Comparison of ENCODE assay signal across 25 cellular contexts in genomic region chr16:23571895-23572294, GRCh38. TPM values are rescaled to one million over a fixed set of nuclear protein-coding genes. Genes with fewer than 3 reads are reported as not detected.
DNase-seq lines count a peak whose midpoint lies in the region; ATAC-seq, FAIRE-seq and TF ChIP-seq lines count a peak whose summit lies in the region.
"Had no signal": no experiment of that assay in that cellular context is flagged by ENCODE, and none has a peak within 500 bp of the region (broad histone marks: within the 10 kb centered on the region; RNA-seq: fewer than 3 reads in every experiment).

No MANE protein-coding gene starts in this region.

- peaks cover 5% of the 10 kb centered on the region; the same call in 1 of the 2 replicates for H4K20me1 ChIP-seq in HepG2 (ENCODE audit: insufficient read depth, low read length)

- H3K9me3 ChIP-seq in HepG2 (ENCODE audit: low read length) (no peaks in the 10 kb centered on the region), right lobe of liver (no peaks in the 10 kb centered on the region), esophagus muscularis mucosa (no peaks in the 10 kb centered on the region)
- H3K9me3 ChIP-seq: HAP-1, SJCRH30 had no signal

- intact Hi-C loops in HepG2 (cut with micrococcal nuclease; ENCODE audit: unreplicated experiment) = no loop called here
- intact Hi-C loops in right lobe of liver (cut with DNase I) = no loop called here
- intact Hi-C loops in left cardiac atrium (cut with DNase I) = no loop called here
- intact Hi-C loops in esophagus muscularis mucosa (cut with DNase I) = no loop called here

- no peaks in the 10 kb centered on the region for H3K4me1 ChIP-seq in HepG2 (ENCODE audit: insufficient read depth, low read length)
- H3K4me1 ChIP-seq in right lobe of liver = no peaks in the 10 kb centered on the region
- H3K4me1 ChIP-seq in esophagus muscularis mucosa = peaks cover 0 to 1% (median 0%) of the 10 kb centered on the region in 4 donors
- H3K4me1 ChIP-seq: HAP-1, SJCRH30 had no signal

- TF ChIP-seq POLR2A in HepG2 (IDR thresholded peaks at IDR 0.05; ENCODE audit: insufficient read depth in 1 of 2, low read depth in 2 of 2, low read length in 2 of 2) (no peak; a peak in 1 of 4 replicates), right lobe of liver (IDR thresholded peaks at IDR 0.05) (no peak), esophagus muscularis mucosa (IDR thresholded peaks at IDR 0.05; ENCODE audit: low read depth) (no peak)

- no peak for TF ChIP-seq RAD21 in HepG2 (CRISPR knock-in tag; IDR thresholded peaks at IDR 0.05)

- DNase-seq in HepG2 (ENCODE audit: low spot score) = no peak
- DNase-seq in right lobe of liver = no peak
- DNase-seq in endothelial cell (ENCODE audit: low spot score) = no peak
- DNase-seq in left cardiac atrium = no peak
- no peak for DNase-seq in esophagus muscularis mucosa (ENCODE audit: extremely low spot score)
- DNase-seq: 8988T; Calu3; DMS153; GM23248; NCI-H1105 treated with DMSO at 0.1 percent for 48 hours; NCI-H2081; NCI-H2171; NCI-H345; NCI-H524; NCI-H774; NK-92 treated with Interleukin-12 subunit alpha and Interleukin-12 subunit beta, amount 100 ng/mL, for 24 hours had no signal

- POLR2A ChIA-PET in HepG2 (lab: Yijun Ruan, JAX) = interaction anchor here (1.0 to 2.1 kb wide), 3 partner anchors 15 to 25 kb away, joined by 4 to 8 read pairs (median 4); partner anchors contain the start of genes EARS2, NDUFAB1 and UBFD1

- H3K27me3 Mint-ChIP-seq in endothelial cell (ENCODE audit: unreplicated experiment) = no peaks in the 10 kb centered on the region
- H3K27me3 Mint-ChIP-seq in stimulated activated memory B cell treated with anti-CD40 and anti-IgM and Interleukin-4, amounts not matched to agents 10 μg/mL and 1 μg/mL and 100 μg/mL, for 72 hours = no peaks in the 10 kb centered on the region
- H3K27me3 Mint-ChIP-seq: CD8-positive, alpha-beta memory T cell had no signal

- no peak overlapping the region for H3K9ac ChIP-seq in HepG2 (ENCODE audit: insufficient read depth, low read depth, low read length)
- H3K9ac ChIP-seq: GM23248, KMS-11 had no signal

- no peaks in the 10 kb centered on the region for H3K9me3 Mint-ChIP-seq in endothelial cell (ENCODE audit: unreplicated experiment)
- no peaks in the 10 kb centered on the region for H3K9me3 Mint-ChIP-seq in stimulated activated memory B cell treated with anti-CD40 and anti-IgM and Interleukin-4, amounts not matched to agents 10 μg/mL and 1 μg/mL and 100 μg/mL, for 72 hours
- H3K9me3 Mint-ChIP-seq: CD8-positive, alpha-beta memory T cell had no signal

- H3K27ac ChIP-seq in HepG2 (ENCODE audit: extremely low read length, insufficient read depth, low read length) (no peak overlapping the region), right lobe of liver (no peak overlapping the region), esophagus muscularis mucosa (replicated peaks in 1 of 4) (no peak overlapping the region)
- H3K27ac ChIP-seq: C4-2B, GM23248, KMS-11, SJCRH30 had no signal

- peak overlapping the region; percentile 6 for H3K4me3 Mint-ChIP-seq in endothelial cell (ENCODE audit: unreplicated experiment)
- no peak overlapping the region for H3K4me3 Mint-ChIP-seq in stimulated activated memory B cell treated with anti-CD40 and anti-IgM and Interleukin-4, amounts not matched to agents 10 μg/mL and 1 μg/mL and 100 μg/mL, for 72 hours
- H3K4me3 Mint-ChIP-seq: CD8-positive, alpha-beta memory T cell had no signal

- peaks cover 35% of the 10 kb centered on the region for H3K36me3 Mint-ChIP-seq in endothelial cell (ENCODE audit: low read depth, unreplicated experiment)
- peaks cover 26% of the 10 kb centered on the region for H3K36me3 Mint-ChIP-seq in stimulated activated memory B cell treated with anti-CD40 and anti-IgM and Interleukin-4, amounts not matched to agents 10 μg/mL and 1 μg/mL and 100 μg/mL, for 72 hours

- no peak overlapping the region for H3K27ac Mint-ChIP-seq in endothelial cell (ENCODE audit: unreplicated experiment)
- peak overlapping the region; percentile 36 for H3K27ac Mint-ChIP-seq in stimulated activated memory B cell treated with anti-CD40 and anti-IgM and Interleukin-4, amounts not matched to agents 10 μg/mL and 1 μg/mL and 100 μg/mL, for 72 hours

- H3K4me2 ChIP-seq in HepG2 (ENCODE audit: low read depth, low read length) = no peak overlapping the region
- H3K4me2 ChIP-seq: KMS-11 had no signal

- TF ChIP-seq EP300 in HepG2 (IDR thresholded peaks at IDR 0.05; ENCODE audit: low read depth in 2 of 2, low read length in 2 of 2) = no peak
- TF ChIP-seq EP300 in HepG2 (CRISPR knock-in tag; IDR thresholded peaks at IDR 0.05; ENCODE audit: borderline replicate concordance) = no peak
- TF ChIP-seq EP300 in esophagus muscularis mucosa (IDR thresholded peaks at IDR 0.05) = no peak

- no peaks in the 10 kb centered on the region for H3K4me1 Mint-ChIP-seq in endothelial cell (ENCODE audit: unreplicated experiment)
- H3K4me1 Mint-ChIP-seq in stimulated activated memory B cell treated with anti-CD40 and anti-IgM and Interleukin-4, amounts not matched to agents 10 μg/mL and 1 μg/mL and 100 μg/mL, for 72 hours = peaks cover 23% of the 10 kb centered on the region

- TF ChIP-seq CTCF in HepG2 (CRISPR knock-in tag; IDR thresholded peaks at IDR 0.05) (no peak), right lobe of liver (IDR thresholded peaks at IDR 0.05) (no peak), endothelial cell (IDR thresholded peaks at IDR 0.05; ENCODE audit: unreplicated experiment) (no peak), esophagus muscularis mucosa (IDR thresholded peaks at IDR 0.05) (no peak)

- H3K27me3 ChIP-seq in HepG2 (ENCODE audit: control insufficient read depth in 1 of 2, insufficient read depth in 2 of 2, low read length in 2 of 2) = no peaks in the 10 kb centered on the region
- H3K27me3 ChIP-seq in right lobe of liver = no peaks in the 10 kb centered on the region
- H3K27me3 ChIP-seq in esophagus muscularis mucosa = no peaks in the 10 kb centered on the region
- H3K27me3 ChIP-seq: SJCRH30 had no signal

- in situ Hi-C loops in HepG2 (cut with HindIII; ENCODE audit: extremely low pct_ligation_motif_present, low pct_unique_long_range_greater_than_20kb) = no loop called here

- FAIRE-seq in HepG2 (lab: Jason Lieb, UNC) = no peak
- FAIRE-seq: G401.6, GM18507, RCC 7860 had no signal

- H2AFZ ChIP-seq in HepG2 (ENCODE audit: low read length) = no peak overlapping the region
- H2AFZ ChIP-seq: GM23248 had no signal

- H3K79me2 ChIP-seq in HepG2 (ENCODE audit: insufficient read depth, low read length) = no peaks in the 10 kb centered on the region

- no TSS peak for BruUV-seq in HepG2 (replicated peaks; lab: Mats Ljungman, UMichigan)

- H3K36me3 ChIP-seq in HepG2 (replicated peaks in 1 of 2; ENCODE audit: control insufficient read depth in 1 of 2, insufficient read depth in 2 of 2, low read length in 2 of 2) = peaks cover 52 to 86% of the 10 kb centered on the region in 2 experiments
- peaks cover 3 to 59% (median 21%) of the 10 kb centered on the region in 4 donors for H3K36me3 ChIP-seq in right lobe of liver
- peaks cover 47 to 99% (median 90%) of the 10 kb centered on the region in 4 donors for H3K36me3 ChIP-seq in esophagus muscularis mucosa

- H3K4me3 ChIP-seq in HepG2 (replicated peaks in 1 of 3; ENCODE audit: insufficient read depth in 1 of 3, low read depth in 2 of 3, low read length in 3 of 3) = no peak overlapping the region
- H3K4me3 ChIP-seq in right lobe of liver = no peak overlapping the region
- no peak overlapping the region for H3K4me3 ChIP-seq in esophagus muscularis mucosa
- H3K4me3 ChIP-seq: GM23248, HAP-1, SJCRH30 had no signal

- WGBS in HepG2 (ENCODE audit: low lambda C conversion rate) = 97% methylated on average over 5 of the region's 5 CpGs
- WGBS in right lobe of liver (ENCODE audit: insufficient coverage, low coverage, low lambda C conversion rate, missing lambda C conversion rate) = 100% methylated on average over 3 of the region's 5 CpGs
- WGBS in esophagus muscularis mucosa = 94% methylated on average over 5 of the region's 5 CpGs

- CTCF ChIA-PET in HepG2 (lab: Yijun Ruan, JAX; ENCODE audit: low intra/inter-chr PET ratio, low total read pairs) = no interaction called here

- ATAC-seq in HepG2 = no peak
- ATAC-seq in right lobe of liver = no peak
- ATAC-seq in stimulated activated memory B cell treated with anti-CD40 and anti-IgM and Interleukin-4, amounts not matched to agents 10 μg/mL and 1 μg/mL and 100 μg/mL, for 72 hours = no peak
- no peak for ATAC-seq in left cardiac atrium

RNA-seq across cellular contexts. Expression of gene UBFD1, which starts 14.4 kb away (rescaled TPM):
- total RNA-seq in HepG2 (2016; rRNA removed; fragmentation: Illumina TruSeq; extraction: Trizol) (111 and 142 TPM in 2 replicates), right lobe of liver (10 to 100 TPM; 27.6 to 50.5 (median 37.4) TPM), endothelial cell (ENCODE audit: unreplicated experiment) (89.1 TPM), left cardiac atrium (10 to 100 TPM; 50.7 to 62.3 TPM), esophagus muscularis mucosa (10 to 100 TPM; 39.1 to 86.8 (median 65.5) TPM)
- total RNA-seq in HepG2 (2016; cell fraction: cytosol; rRNA removed; fragmentation: Illumina TruSeq; extraction: Trizol; ENCODE audit: low read depth) = 27.2 and 33.8 TPM in 2 replicates
- 112 and 143 TPM in 2 replicates for total RNA-seq in HepG2 (2016; cell fraction: insoluble cytoplasmic fraction; rRNA removed; fragmentation: Illumina TruSeq; extraction: Trizol)
- total RNA-seq in HepG2 (2016; cell fraction: membrane; rRNA removed; fragmentation: Illumina TruSeq; extraction: Trizol) = 46.0 and 47.2 TPM in 2 replicates
- 80.6 and 99.3 TPM in 2 replicates for total RNA-seq in HepG2 (2016; cell fraction: nucleus; rRNA removed; fragmentation: Illumina TruSeq; extraction: Trizol)
- 97.6 and 100 TPM in 2 replicates for polyA plus RNA-seq in HepG2 (2011; rRNA removed)
- polyA plus RNA-seq in HepG2 (2011; cell fraction: cytosol; rRNA removed) = 98.1 and 112 TPM in 2 replicates
- polyA plus RNA-seq in HepG2 (2011; cell fraction: nucleus; rRNA removed) = 129 and 137 TPM in 2 replicates
- polyA plus RNA-seq in HepG2 (2012) = 83.8 and 88.4 TPM in 2 replicates
- 31.2 and 32.8 TPM in 2 replicates for polyA plus RNA-seq in HepG2 (2016; cell fraction: cytosol; fragmentation: Illumina TruSeq; extraction: Trizol; ENCODE audit: low read depth)
- polyA plus RNA-seq in HepG2 (2016; cell fraction: insoluble cytoplasmic fraction; fragmentation: Illumina TruSeq; extraction: Trizol; ENCODE audit: low read depth) = 119 and 123 TPM in 2 replicates
- 30.0 and 32.3 TPM in 2 replicates for polyA plus RNA-seq in HepG2 (2016; cell fraction: membrane; fragmentation: Illumina TruSeq; extraction: Trizol; ENCODE audit: low read depth)
- polyA plus RNA-seq in HepG2 (2016; cell fraction: nucleus; fragmentation: Illumina TruSeq; extraction: Trizol; ENCODE audit: insufficient read depth, low read depth) = 89.9 and 95.2 TPM in 2 replicates
- 49.6 and 117 TPM in 2 replicates for polyA minus RNA-seq in HepG2 (2011; rRNA and poly(A)+ RNA removed; ENCODE audit: low replicate concordance)
- polyA minus RNA-seq in HepG2 (2011; cell fraction: cytosol; rRNA and poly(A)+ RNA removed) = 61.7 and 68.8 TPM in 2 replicates
- polyA minus RNA-seq in HepG2 (2011; cell fraction: nucleus; rRNA and poly(A)+ RNA removed) = 155 and 167 TPM in 2 replicates

RNA-seq across cellular contexts. Expression of gene EARS2, which starts 14.7 kb away (rescaled TPM):
- 80.4 and 84.2 TPM in 2 replicates for total RNA-seq in HepG2 (2016; rRNA removed; fragmentation: Illumina TruSeq; extraction: Trizol)
- 18.1 and 20.7 TPM in 2 replicates for total RNA-seq in HepG2 (2016; cell fraction: cytosol; rRNA removed; fragmentation: Illumina TruSeq; extraction: Trizol; ENCODE audit: low read depth)
- 79.1 and 84.4 TPM in 2 replicates for total RNA-seq in HepG2 (2016; cell fraction: insoluble cytoplasmic fraction; rRNA removed; fragmentation: Illumina TruSeq; extraction: Trizol)
- total RNA-seq in HepG2 (2016; cell fraction: membrane; rRNA removed; fragmentation: Illumina TruSeq; extraction: Trizol) = 44.8 and 49.7 TPM in 2 replicates
- 64.8 and 79.0 TPM in 2 replicates for total RNA-seq in HepG2 (2016; cell fraction: nucleus; rRNA removed; fragmentation: Illumina TruSeq; extraction: Trizol)
- 49.4 and 54.7 TPM in 2 replicates for polyA plus RNA-seq in HepG2 (2011; rRNA removed)
- 41.5 and 46.7 TPM in 2 replicates for polyA plus RNA-seq in HepG2 (2011; cell fraction: cytosol; rRNA removed)
- polyA plus RNA-seq in HepG2 (2011; cell fraction: nucleus; rRNA removed) = 131 and 162 TPM in 2 replicates
- polyA plus RNA-seq in HepG2 (2012) = 27.0 and 35.2 TPM in 2 replicates
- 8.2 and 10.2 TPM in 2 replicates for polyA plus RNA-seq in HepG2 (2016; cell fraction: cytosol; fragmentation: Illumina TruSeq; extraction: Trizol; ENCODE audit: low read depth)
- polyA plus RNA-seq in HepG2 (2016; cell fraction: insoluble cytoplasmic fraction; fragmentation: Illumina TruSeq; extraction: Trizol; ENCODE audit: low read depth) = 69.7 and 75.5 TPM in 2 replicates
- polyA plus RNA-seq in HepG2 (2016; cell fraction: membrane; fragmentation: Illumina TruSeq; extraction: Trizol; ENCODE audit: low read depth) = 20.9 and 22.2 TPM in 2 replicates
- 59.4 and 64.9 TPM in 2 replicates for polyA plus RNA-seq in HepG2 (2016; cell fraction: nucleus; fragmentation: Illumina TruSeq; extraction: Trizol; ENCODE audit: insufficient read depth, low read depth)
- 142 and 329 TPM in 2 replicates for polyA minus RNA-seq in HepG2 (2011; rRNA and poly(A)+ RNA removed; ENCODE audit: low replicate concordance)
- polyA minus RNA-seq in HepG2 (2011; cell fraction: cytosol; rRNA and poly(A)+ RNA removed) = 36.3 and 43.7 TPM in 2 replicates
- 112 and 117 TPM in 2 replicates for polyA minus RNA-seq in HepG2 (2011; cell fraction: nucleus; rRNA and poly(A)+ RNA removed)
- total RNA-seq in right lobe of liver = 10 to 100 TPM; 14.9 to 47.7 (median 15.9) TPM
- 14.1 TPM for total RNA-seq in endothelial cell (ENCODE audit: unreplicated experiment)
- total RNA-seq in left cardiac atrium = 10 to 100 TPM; 16.6 to 19.3 TPM
- total RNA-seq in esophagus muscularis mucosa = 10 to 100 TPM; 14.2 to 24.4 (median 18.2) TPM

RNA-seq across cellular contexts. Expression of gene NDUFAB1, which starts 24.2 kb away (rescaled TPM):
- total RNA-seq in HepG2 (2016; rRNA removed; fragmentation: Illumina TruSeq; extraction: Trizol) (601 and 760 TPM in 2 replicates), right lobe of liver (10 to 100 TPM; 53.9 to 87.3 (median 63.9) TPM), endothelial cell (ENCODE audit: unreplicated experiment) (91.7 TPM), left cardiac atrium (100 to 1,000 TPM; 445 TPM), esophagus muscularis mucosa (100 to 1,000 TPM in 1 of 4 donors, 10 to 100 TPM in 3; 76.6 to 115 (median 84.4) TPM)
- 295 and 299 TPM in 2 replicates for total RNA-seq in HepG2 (2016; cell fraction: cytosol; rRNA removed; fragmentation: Illumina TruSeq; extraction: Trizol; ENCODE audit: low read depth)
- 602 and 798 TPM in 2 replicates for total RNA-seq in HepG2 (2016; cell fraction: insoluble cytoplasmic fraction; rRNA removed; fragmentation: Illumina TruSeq; extraction: Trizol)
- 285 and 300 TPM in 2 replicates for total RNA-seq in HepG2 (2016; cell fraction: membrane; rRNA removed; fragmentation: Illumina TruSeq; extraction: Trizol)
- 185 and 192 TPM in 2 replicates for total RNA-seq in HepG2 (2016; cell fraction: nucleus; rRNA removed; fragmentation: Illumina TruSeq; extraction: Trizol)
- polyA plus RNA-seq in HepG2 (2011; rRNA removed) = 192 and 221 TPM in 2 replicates
- polyA plus RNA-seq in HepG2 (2011; cell fraction: cytosol; rRNA removed) = 288 and 387 TPM in 2 replicates
- 84.1 and 87.7 TPM in 2 replicates for polyA plus RNA-seq in HepG2 (2011; cell fraction: nucleus; rRNA removed)
- polyA plus RNA-seq in HepG2 (2012) = 224 and 262 TPM in 2 replicates
- polyA plus RNA-seq in HepG2 (2016; cell fraction: cytosol; fragmentation: Illumina TruSeq; extraction: Trizol; ENCODE audit: low read depth) = 233 and 257 TPM in 2 replicates
- polyA plus RNA-seq in HepG2 (2016; cell fraction: insoluble cytoplasmic fraction; fragmentation: Illumina TruSeq; extraction: Trizol; ENCODE audit: low read depth) = 608 and 670 TPM in 2 replicates
- polyA plus RNA-seq in HepG2 (2016; cell fraction: membrane; fragmentation: Illumina TruSeq; extraction: Trizol; ENCODE audit: low read depth) = 191 and 215 TPM in 2 replicates
- 276 and 279 TPM in 2 replicates for polyA plus RNA-seq in HepG2 (2016; cell fraction: nucleus; fragmentation: Illumina TruSeq; extraction: Trizol; ENCODE audit: insufficient read depth, low read depth)
- polyA minus RNA-seq in HepG2 (2011; rRNA and poly(A)+ RNA removed; ENCODE audit: low replicate concordance) = 41.0 and 74.5 TPM in 2 replicates
- polyA minus RNA-seq in HepG2 (2011; cell fraction: cytosol; rRNA and poly(A)+ RNA removed) = 75.4 and 99.6 TPM in 2 replicates
- 33.9 and 41.0 TPM in 2 replicates for polyA minus RNA-seq in HepG2 (2011; cell fraction: nucleus; rRNA and poly(A)+ RNA removed)
